Comparison of ENCODE assay signal across 11 cellular contexts in the genomic region with DNA sequence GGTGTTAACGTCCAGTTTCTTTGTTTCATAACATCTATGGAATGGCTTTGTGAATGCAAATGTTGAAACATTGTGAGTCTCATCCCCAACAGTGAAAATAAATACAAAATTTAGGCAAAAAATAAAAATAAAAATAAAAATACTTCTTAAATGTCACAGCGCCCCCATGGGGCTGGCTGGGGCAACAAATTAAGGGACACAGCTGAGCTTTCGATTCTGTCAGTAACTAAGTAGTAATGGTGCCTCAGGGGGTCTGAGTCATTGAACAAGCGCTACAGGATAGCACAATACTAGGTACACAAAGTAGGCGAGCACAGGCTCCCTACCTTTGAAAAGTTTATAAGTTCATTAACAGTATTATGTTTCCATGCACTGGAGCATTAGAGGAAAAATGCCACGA.
DNase-seq lines count a peak whose midpoint lies in the region; ATAC-seq, FAIRE-seq and TF ChIP-seq lines count a peak whose summit lies in the region.
"Had no signal": no experiment of that assay in that cellular context is flagged by ENCODE, and none has a peak within 500 bp of the region (broad histone marks: within the 10 kb centered on the region; RNA-seq: fewer than 3 reads in every experiment).

No MANE protein-coding gene starts in this region.

- H3K4me1 ChIP-seq in GM12878 (ENCODE audit: control insufficient read depth, insufficient read depth, low read length): no peaks in the 10 kb centered on the region
- no peaks in the 10 kb centered on the region for H3K4me1 ChIP-seq in spleen
- H3K4me1 ChIP-seq: HAP-1 had no signal

- no peak for FAIRE-seq in GM12878 (lab: Jason Lieb, UNC)

- intact Hi-C loops in GM12878 (cut with micrococcal nuclease; ENCODE audit: unreplicated experiment): no loop called here
- intact Hi-C loops in spleen (cut with DNase I; ENCODE audit: low total_unique reads): no loop called here

- no peak overlapping the region for H2AFZ ChIP-seq in GM12878 (ENCODE audit: control insufficient read depth, low read depth, low read length)

- H3K79me2 ChIP-seq in GM12878 (ENCODE audit: control insufficient read depth, insufficient read depth, low read length): no peaks in the 10 kb centered on the region

- SMC1A ChIA-PET in GM12878 (lab: Charles Lee; ENCODE audit: uncharacterized antibody, unreplicated experiment): no interaction called here

- H3K27ac ChIP-seq in GM12878 (ENCODE audit: control insufficient read depth, insufficient read depth): no peak overlapping the region
- no peak overlapping the region for H3K27ac ChIP-seq in spleen

- WGBS in GM12878 (ENCODE audit: insufficient coverage, insufficient replicate concordance, low lambda C conversion rate, missing lambda C conversion rate): 22% methylated on average over 6 of the region's 6 CpGs
- 53 to 64% (median 61%) methylated on average over 6 of the region's 6 CpGs for WGBS in spleen, 5 donors

- TF ChIP-seq RAD21 in GM12878 (IDR thresholded peaks at IDR 0.05; ENCODE audit: insufficient read depth, low read depth, low read length): 0 out of 2 replicates have a peak, but pooled peaks have one; percentile 16

- RAD21 ChIA-PET in GM12878 (lab: Charles Lee; ENCODE audit: unreplicated experiment): interaction anchor here (0.6 kb wide), 1 partner anchor 538 kb away, joined by 3 read pairs; no protein-coding TSS in a partner anchor

- in situ Hi-C loops in GM12878 (cut with MboI): no loop called here

- H3K4me2 ChIP-seq in GM12878 (ENCODE audit: control insufficient read depth, insufficient read depth): no peak overlapping the region

- H3K36me3 ChIP-seq in GM12878 (ENCODE audit: control insufficient read depth in 2 of 2, insufficient read depth in 2 of 2, low read length in 1 of 2): no peaks in the 10 kb centered on the region
- no peaks in the 10 kb centered on the region for H3K36me3 ChIP-seq in kidney epithelial cell (ENCODE audit: control insufficient read depth, insufficient read depth, low read length)
- no peaks in the 10 kb centered on the region for H3K36me3 ChIP-seq in spleen
- H3K36me3 ChIP-seq: HAP-1, MG63 had no signal

- ATAC-seq in GM12878 (no peak), GM21723 (IDR thresholded peaks at IDR 0.05; ENCODE audit: unreplicated experiment) (no peak)

- no peaks in the 10 kb centered on the region for H4K20me1 ChIP-seq in GM12878 (ENCODE audit: control insufficient read depth, insufficient read depth)

- H3K27me3 ChIP-seq in GM12878 (replicated peaks in 1 of 2; ENCODE audit: control insufficient read depth in 2 of 2, insufficient read depth in 2 of 2, low read length in 1 of 2) (no peaks in the 10 kb centered on the region), kidney epithelial cell (ENCODE audit: control insufficient read depth, insufficient read depth, low read length) (no peaks in the 10 kb centered on the region), spleen (replicated peaks in 1 of 7) (no peaks in the 10 kb centered on the region)
- H3K27me3 ChIP-seq: MG63 had no signal

- CTCF ChIA-PET in HEK293T (lab: Yijun Ruan, JAX): interaction anchor here (0.6 to 1.8 kb wide), 14 partner anchors 9 to 569 kb away, joined by 3 to 17 read pairs (median 4); no protein-coding TSS in a partner anchor
- CTCF ChIA-PET in GM12878 (lab: Yijun Ruan, JAX): interaction anchor here (0.7 to 2.0 kb wide), 2 partner anchors 11 to 575 kb away, joined by 3 to 6 read pairs; no protein-coding TSS in a partner anchor

- DNase-seq in AG08396 (ENCODE audit: low spot score): peak; percentile 8
- DNase-seq in HEK293T (ENCODE audit: extremely low spot score): peak; percentile 43
- DNase-seq in GM12878 (ENCODE audit: low read depth, low spot score): no peak
- no peak for DNase-seq in kidney epithelial cell (ENCODE audit: low read depth)
- DNase-seq in activated naive CD4-positive, alpha-beta T cell treated with anti-CD3 and anti-CD28 coated beads, Interleukin-2, amount 50 U/mL, for 16 hours: no peak
- DNase-seq in spleen: no peak
- no peak for DNase-seq in activated CD4-positive, alpha-beta T cell treated with anti-CD3 and anti-CD28 coated beads, Interleukin-2, amount 50 U/mL, for 4 hours

- TF ChIP-seq POLR2A in GM12878 (IDR thresholded peaks at IDR 0.05; ENCODE audit: low read depth, low read length) (no peak), spleen (IDR thresholded peaks at IDR 0.05) (no peak)

- TF ChIP-seq CTCF in GM12878 (IDR thresholded peaks at IDR 0.05 in 2 of 3, conservative IDR thresholded peaks at IDR 0.05 in 1 of 3; ENCODE audit: control insufficient read depth in 2 of 3, extremely low read depth in 1 of 3, insufficient read depth in 1 of 3, low read depth in 3 of 3, low read length in 3 of 3) (peak in 2 of 3 experiments; percentile 11 to 13; a peak in 1 of 6 replicates), kidney epithelial cell (IDR thresholded peaks at IDR 0.05; ENCODE audit: insufficient read depth, low read length, poor library complexity, severe bottlenecking) (peak; percentile 49), spleen (IDR thresholded peaks at IDR 0.05 in 8 of 11, conservative IDR thresholded peaks at IDR 0.05 in 3 of 11) (no peak)

- H3K9me3 ChIP-seq in GM12878 (replicated peaks; ENCODE audit: control insufficient read depth, insufficient read depth, low read length) (no peaks in the 10 kb centered on the region), spleen (no peaks in the 10 kb centered on the region)
- H3K9me3 ChIP-seq: HAP-1, MG63 had no signal

- no TSS peak for BruUV-seq in GM12878 (replicated peaks; lab: Mats Ljungman, UMichigan)

- no peak for TF ChIP-seq EP300 in GM12878 (IDR thresholded peaks at IDR 0.05; ENCODE audit: borderline replicate concordance in 1 of 2, control insufficient read depth in 1 of 2, low read depth in 2 of 2, low read length in 2 of 2)

- H3K4me3 ChIP-seq in GM12878 (no peak overlapping the region), kidney epithelial cell (ENCODE audit: low read depth, low read length) (no peak overlapping the region), spleen (no peak overlapping the region)
- H3K4me3 ChIP-seq: HAP-1, lung, MG63 had no signal

- POLR2A ChIA-PET in HEK293T (lab: Yijun Ruan, JAX) (no interaction called here), GM12878 (lab: Charles Lee) (no interaction called here)

- no peak overlapping the region for H3K9ac ChIP-seq in GM12878 (ENCODE audit: control insufficient read depth, insufficient read depth, low read length)

TF ChIP-seq in HEK293T, 16 proteins besides CTCF, POLR2A, EP300 and RAD21:
- TF ChIP-seq FOXM1 (IDR thresholded peaks at IDR 0.05; ENCODE audit: borderline replicate concordance) (no peak), TARDBP (IDR thresholded peaks at IDR 0.05) (no peak), LEF1 (IDR thresholded peaks at IDR 0.05; ENCODE audit: borderline replicate concordance) (no peak), ZNF384 (IDR thresholded peaks at IDR 0.05) (no peak), CTBP1 (IDR thresholded peaks at IDR 0.05; ENCODE audit: borderline replicate concordance) (no peak), BHLHE40 (IDR thresholded peaks at IDR 0.05; ENCODE audit: borderline replicate concordance) (no peak), FOXK2 (IDR thresholded peaks at IDR 0.05) (no peak), NFRKB (IDR thresholded peaks at IDR 0.05) (no peak), HDGF (IDR thresholded peaks at IDR 0.05; ENCODE audit: borderline replicate concordance) (no peak), FOXA1 (IDR thresholded peaks at IDR 0.05) (no peak), SUZ12 (IDR thresholded peaks at IDR 0.05) (no peak)

TF ChIP-seq in GM12878, 131 proteins besides CTCF, POLR2A, EP300 and RAD21 (continues in another document):
- TF ChIP-seq ETV6 (conservative IDR thresholded peaks at IDR 0.05 in 1 of 2, IDR thresholded peaks at IDR 0.05 in 1 of 2; ENCODE audit: borderline replicate concordance in 1 of 2, low read depth in 1 of 2) (no peak), BRCA1 (IDR thresholded peaks at IDR 0.05; ENCODE audit: low read depth, low read length) (no peak), MEF2B (IDR thresholded peaks at IDR 0.05; ENCODE audit: partially characterized antibody, poor library complexity, severe bottlenecking) (no peak), SUPT20H (IDR thresholded peaks at IDR 0.05; ENCODE audit: borderline replicate concordance, control insufficient read depth, low read depth, low read length) (no peak), RAD51 (IDR thresholded peaks at IDR 0.05) (no peak), RB1 (IDR thresholded peaks at IDR 0.05; ENCODE audit: borderline replicate concordance) (no peak), RCOR1 (conservative IDR thresholded peaks at IDR 0.05; ENCODE audit: low read depth, low read length) (no peak), ATF7 (IDR thresholded peaks at IDR 0.05; ENCODE audit: low read depth) (no peak)
- TF ChIP-seq, protein P1, sequence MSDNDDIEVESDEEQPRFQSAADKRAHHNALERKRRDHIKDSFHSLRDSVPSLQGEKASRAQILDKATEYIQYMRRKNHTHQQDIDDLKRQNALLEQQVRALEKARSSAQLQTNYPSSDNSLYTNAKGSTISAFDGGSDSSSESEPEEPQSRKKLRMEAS (IDR thresholded peaks at IDR 0.05; ENCODE audit: low read depth, low read length): no peak
- TF ChIP-seq, protein P2, sequence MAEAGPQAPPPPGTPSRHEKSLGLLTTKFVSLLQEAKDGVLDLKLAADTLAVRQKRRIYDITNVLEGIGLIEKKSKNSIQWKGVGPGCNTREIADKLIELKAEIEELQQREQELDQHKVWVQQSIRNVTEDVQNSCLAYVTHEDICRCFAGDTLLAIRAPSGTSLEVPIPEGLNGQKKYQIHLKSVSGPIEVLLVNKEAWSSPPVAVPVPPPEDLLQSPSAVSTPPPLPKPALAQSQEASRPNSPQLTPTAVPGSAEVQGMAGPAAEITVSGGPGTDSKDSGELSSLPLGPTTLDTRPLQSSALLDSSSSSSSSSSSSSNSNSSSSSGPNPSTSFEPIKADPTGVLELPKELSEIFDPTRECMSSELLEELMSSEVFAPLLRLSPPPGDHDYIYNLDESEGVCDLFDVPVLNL (IDR thresholded peaks at IDR 0.05; ENCODE audit: low read depth, low read length): no peak

Comparison
In these comparisons a context has a peak if more than half of its experiments do, and no peak if none do; other contexts are left out.
1. DNase-seq: peak in AG08396 (single experiment) and HEK293T (single experiment); none in GM12878 (single experiment), kidney epithelial cell (single experiment), activated naive CD4-positive, alpha-beta T cell treated with anti-CD3 and anti-CD28 coated beads, Interleukin-2, amount 50 U/mL, for 16 hours (single experiment), spleen (single experiment) and activated CD4-positive, alpha-beta T cell treated with anti-CD3 and anti-CD28 coated beads, Interleukin-2, amount 50 U/mL, for 4 hours (0 of 2).
2. CTCF ChIP-seq: peak in GM12878 (2 of 3) and kidney epithelial cell (single experiment); none in spleen (0 of 11).